9 cellular contexts compared by ENCODE assay signal in genomic region chr5:68562308-68562707, GRCh38.
A peak's percentile ranks its signal among the peaks of the same experiment; 100 is the strongest.
DNase-seq lines count a peak whose midpoint lies in the region; ATAC-seq and TF ChIP-seq lines count a peak whose summit lies in the region.
"Had no signal": no experiment of that assay in that cellular context is flagged by ENCODE, and none has a peak within 500 bp of the region (broad histone marks: within the 10 kb centered on the region; RNA-seq: fewer than 3 reads in every experiment).

No MANE protein-coding gene starts in this region.

- no peak for TF ChIP-seq CTCF in cardiac muscle cell (IDR thresholded peaks at IDR 0.05; ENCODE audit: low read depth, low read length)
- no peak for TF ChIP-seq CTCF in right atrium auricular region (IDR thresholded peaks at IDR 0.05)
- TF ChIP-seq CTCF in upper lobe of right lung (IDR thresholded peaks at IDR 0.05): no peak

- H3K27me3 ChIP-seq in cardiac muscle cell (no peaks in the 10 kb centered on the region), right atrium auricular region (no peaks in the 10 kb centered on the region), upper lobe of right lung (no peaks in the 10 kb centered on the region)

- no peaks in the 10 kb centered on the region for H3K4me1 ChIP-seq in cardiac muscle cell (ENCODE audit: low read depth)
- H3K4me1 ChIP-seq in right atrium auricular region: peaks cover 0 to 3% of the 10 kb centered on the region in 2 donors
- H3K4me1 ChIP-seq in upper lobe of right lung: no peaks in the 10 kb centered on the region

- H3K9me3 ChIP-seq in cardiac muscle cell (ENCODE audit: low read depth) (no peaks in the 10 kb centered on the region), right atrium auricular region (peaks cover 0 to 17% of the 10 kb centered on the region in 2 donors), upper lobe of right lung (no peaks in the 10 kb centered on the region)

- DNase-seq in cardiac muscle cell (ENCODE audit: low read depth in 1 of 2, low spot score in 1 of 2): peak; percentile 14 to 98
- DNase-seq in right atrium auricular region (ENCODE audit: low spot score): no peak
- DNase-seq in caudate nucleus (lab: John Stamatoyannopoulos, UW): peak in 33 of 61 donors; percentile 1 to 69 (median 29)
- peak; percentile 92 for DNase-seq in left lobe of liver (ENCODE audit: low spot score)
- no peak for DNase-seq in upper lobe of right lung
- DNase-seq in OCI-M1 (lab: John Stamatoyannopoulos, UW): no peak
- DNase-seq in activated gamma-delta T cell treated with Interleukin-2 at 50 U/mL for 16 hours: no peak
- no peak for DNase-seq in effector CD4-positive, alpha-beta T cell

- H3K27ac ChIP-seq in cardiac muscle cell (no peak overlapping the region), right atrium auricular region (no peak overlapping the region), caudate nucleus (ENCODE audit: low read depth, low read length) (no peak overlapping the region), upper lobe of right lung (no peak overlapping the region)
- H3K27ac ChIP-seq: C4-2B had no signal

- intact Hi-C loops in upper lobe of right lung (cut with DNase I): no loop called here

- H3K4me3 ChIP-seq in cardiac muscle cell: no peak overlapping the region
- no peak overlapping the region for H3K4me3 ChIP-seq in right atrium auricular region
- no peak overlapping the region for H3K4me3 ChIP-seq in upper lobe of right lung

- H3K36me3 ChIP-seq in cardiac muscle cell (no peaks in the 10 kb centered on the region), right atrium auricular region (no peaks in the 10 kb centered on the region), upper lobe of right lung (no peaks in the 10 kb centered on the region)

- ATAC-seq in left lobe of liver: peak; percentile 89
- peak; percentile 64 for ATAC-seq in upper lobe of right lung

Comparison
In these comparisons a context has a peak if more than half of its experiments do, and no peak if none do; other contexts are left out.
1. DNase-seq: peak in cardiac muscle cell (2 of 2), caudate nucleus (33 of 61) and left lobe of liver (single experiment); none in right atrium auricular region (single experiment), upper lobe of right lung (single experiment), OCI-M1 (single experiment), activated gamma-delta T cell treated with Interleukin-2 at 50 U/mL for 16 hours (single experiment) and effector CD4-positive, alpha-beta T cell (single experiment).